ENCODE assay signal across 7 cellular contexts in genomic region chr6:27582928-27583725, GRCh38.
DNase-seq lines count a peak whose midpoint lies in the region; ATAC-seq and TF ChIP-seq lines count a peak whose summit lies in the region.

No MANE protein-coding gene starts in this region.

- intact Hi-C loops in Right ventricle myocardium inferior (cut with DNase I), result no loop called here

- H3K27ac Mint-ChIP-seq in activated CD8-positive, alpha-beta memory T cell treated with anti-CD3 and anti-CD28 coated beads, Interleukin-2, amount 10 ng/mL, durations not matched to agents 7 days and 5 days, result no peak overlapping the region

- CTCF ChIA-PET in activated CD8-positive, alpha-beta memory T cell treated with anti-CD3 and anti-CD28 coated beads, Interleukin-2, amount 10 ng/mL, durations not matched to agents 7 days and 5 days (lab: Charles Lee), result interaction anchor here (1.2 to 2.1 kb wide), 2 partner anchors 9 to 27 kb away, joined by 3 to 4 read pairs; no protein-coding TSS in a partner anchor

- ATAC-seq in activated CD8-positive, alpha-beta memory T cell treated with anti-CD3 and anti-CD28 coated beads, Interleukin-2, amount 10 ng/mL, durations not matched to agents 7 days and 5 days, result no peak
- ATAC-seq in HG03520 (IDR thresholded peaks at IDR 0.05; ENCODE audit: unreplicated experiment), result no peak
- no peak for ATAC-seq in Right ventricle myocardium inferior

- no peak overlapping the region for H3K4me3 Mint-ChIP-seq in activated CD8-positive, alpha-beta memory T cell treated with anti-CD3 and anti-CD28 coated beads, Interleukin-2, amount 10 ng/mL, durations not matched to agents 7 days and 5 days

- no peaks in the 10 kb centered on the region for H3K36me3 Mint-ChIP-seq in activated CD8-positive, alpha-beta memory T cell treated with anti-CD3 and anti-CD28 coated beads, Interleukin-2, amount 10 ng/mL, durations not matched to agents 7 days and 5 days

- DNase-seq in GM13976 (ENCODE audit: low spot score) (peak; percentile 64), NAMALWA (ENCODE audit: low spot score) (peak; percentile 40), iPS-NIHi7 (ENCODE audit: extremely low spot score) (peak; percentile 45), AML-193 (lab: John Stamatoyannopoulos, UW) (no peak), Right ventricle myocardium inferior (ENCODE audit: missing footprints) (no peak)
- peak; percentile 72 for DNase-seq in activated CD8-positive, alpha-beta memory T cell treated with anti-CD3 and anti-CD28 coated beads, Interleukin-2, amount 10 ng/mL, durations not matched to agents 7 days and 5 days

- H3K27me3 Mint-ChIP-seq in activated CD8-positive, alpha-beta memory T cell treated with anti-CD3 and anti-CD28 coated beads, Interleukin-2, amount 10 ng/mL, durations not matched to agents 7 days and 5 days, result peaks cover 53% of the 10 kb centered on the region

- TF ChIP-seq CTCF in GM13976 (IDR thresholded peaks at IDR 0.05; ENCODE audit: borderline replicate concordance, control extremely low read depth, extremely low read depth, insufficient read depth, missing control alignments), result no peak

- no peaks in the 10 kb centered on the region for H3K9me3 Mint-ChIP-seq in activated CD8-positive, alpha-beta memory T cell treated with anti-CD3 and anti-CD28 coated beads, Interleukin-2, amount 10 ng/mL, durations not matched to agents 7 days and 5 days (ENCODE audit: low read depth)

- in situ Hi-C loops in GM13976 (cut with MboI; ENCODE audit: low sequenced_read_pairs, unreplicated experiment), result no loop called here

- H3K4me1 Mint-ChIP-seq in activated CD8-positive, alpha-beta memory T cell treated with anti-CD3 and anti-CD28 coated beads, Interleukin-2, amount 10 ng/mL, durations not matched to agents 7 days and 5 days, result peaks cover 2% of the 10 kb centered on the region

Comparison
In these comparisons a context has a peak if more than half of its experiments do, and no peak if none do; other contexts are left out.
1. DNase-seq: peak in GM13976 (single experiment), NAMALWA (single experiment), activated CD8-positive, alpha-beta memory T cell treated with anti-CD3 and anti-CD28 coated beads, Interleukin-2, amount 10 ng/mL, durations not matched to agents 7 days and 5 days (single experiment) and iPS-NIHi7 (single experiment); none in AML-193 (0 of 2) and Right ventricle myocardium inferior (single experiment).